Comparison of ENCODE assay signal across 1 cellular context in the genomic region with DNA sequence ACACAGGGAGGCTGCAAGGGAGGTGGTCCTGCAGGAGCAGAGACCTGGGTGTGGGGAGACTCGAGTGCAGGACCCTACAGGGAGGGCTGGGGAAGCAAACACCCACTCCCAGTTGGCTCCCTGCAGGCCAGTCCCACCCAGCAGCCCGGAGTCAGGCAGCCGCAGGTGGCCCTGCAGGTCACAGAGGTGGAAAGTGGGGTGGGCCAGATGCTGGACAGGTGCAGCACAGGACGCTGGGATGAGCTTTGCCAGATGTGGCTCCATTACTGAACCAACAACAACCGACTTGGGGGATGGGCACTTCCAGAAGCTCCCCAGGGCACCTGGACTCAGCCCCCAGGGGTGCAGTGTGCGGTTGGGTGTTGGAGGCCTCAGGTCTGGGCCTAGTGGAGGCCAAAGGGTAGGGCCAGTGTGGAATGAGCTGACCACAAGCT.
TF ChIP-seq lines count a peak whose summit lies in the region.

No MANE protein-coding gene starts in this region.

TF ChIP-seq in HepG2, 621 proteins besides CTCF, POLR2A, EP300 and RAD21:
- TF ChIP-seq, protein P1, sequence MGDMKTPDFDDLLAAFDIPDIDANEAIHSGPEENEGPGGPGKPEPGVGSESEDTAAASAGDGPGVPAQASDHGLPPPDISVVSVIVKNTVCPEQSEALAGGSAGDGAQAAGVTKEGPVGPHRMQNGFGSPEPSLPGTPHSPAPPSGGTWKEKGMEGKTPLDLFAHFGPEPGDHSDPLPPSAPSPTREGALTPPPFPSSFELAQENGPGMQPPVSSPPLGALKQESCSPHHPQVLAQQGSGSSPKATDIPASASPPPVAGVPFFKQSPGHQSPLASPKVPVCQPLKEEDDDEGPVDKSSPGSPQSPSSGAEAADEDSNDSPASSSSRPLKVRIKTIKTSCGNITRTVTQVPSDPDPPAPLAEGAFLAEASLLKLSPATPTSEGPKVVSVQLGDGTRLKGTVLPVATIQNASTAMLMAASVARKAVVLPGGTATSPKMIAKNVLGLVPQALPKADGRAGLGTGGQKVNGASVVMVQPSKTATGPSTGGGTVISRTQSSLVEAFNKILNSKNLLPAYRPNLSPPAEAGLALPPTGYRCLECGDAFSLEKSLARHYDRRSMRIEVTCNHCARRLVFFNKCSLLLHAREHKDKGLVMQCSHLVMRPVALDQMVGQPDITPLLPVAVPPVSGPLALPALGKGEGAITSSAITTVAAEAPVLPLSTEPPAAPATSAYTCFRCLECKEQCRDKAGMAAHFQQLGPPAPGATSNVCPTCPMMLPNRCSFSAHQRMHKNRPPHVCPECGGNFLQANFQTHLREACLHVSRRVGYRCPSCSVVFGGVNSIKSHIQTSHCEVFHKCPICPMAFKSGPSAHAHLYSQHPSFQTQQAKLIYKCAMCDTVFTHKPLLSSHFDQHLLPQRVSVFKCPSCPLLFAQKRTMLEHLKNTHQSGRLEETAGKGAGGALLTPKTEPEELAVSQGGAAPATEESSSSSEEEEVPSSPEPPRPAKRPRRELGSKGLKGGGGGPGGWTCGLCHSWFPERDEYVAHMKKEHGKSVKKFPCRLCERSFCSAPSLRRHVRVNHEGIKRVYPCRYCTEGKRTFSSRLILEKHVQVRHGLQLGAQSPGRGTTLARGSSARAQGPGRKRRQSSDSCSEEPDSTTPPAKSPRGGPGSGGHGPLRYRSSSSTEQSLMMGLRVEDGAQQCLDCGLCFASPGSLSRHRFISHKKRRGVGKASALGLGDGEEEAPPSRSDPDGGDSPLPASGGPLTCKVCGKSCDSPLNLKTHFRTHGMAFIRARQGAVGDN (CRISPR knock-in tag; IDR thresholded peaks at IDR 0.05) = 0 out of 2 replicates have a peak, but pooled peaks have one; percentile 17
- TF ChIP-seq CC2D1A (CRISPR knock-in tag; IDR thresholded peaks at IDR 0.05) (no peak), ZSCAN21 (CRISPR knock-in tag; IDR thresholded peaks at IDR 0.05; ENCODE audit: borderline replicate concordance) (no peak)
